12 cellular contexts compared by ENCODE assay signal in genomic region chr1:30750751-30751291, GRCh38. TPM values are rescaled to one million over a fixed set of nuclear protein-coding genes. Genes with fewer than 3 reads are reported as not detected.
DNase-seq lines count a peak whose midpoint lies in the region; ATAC-seq and TF ChIP-seq lines count a peak whose summit lies in the region.
"Had no signal": no experiment of that assay in that cellular context is flagged by ENCODE, and none has a peak within 500 bp of the region (broad histone marks: within the 10 kb centered on the region; RNA-seq: fewer than 3 reads in every experiment).

No MANE protein-coding gene starts in this region.

- H3K4me1 Mint-ChIP-seq in activated CD4-positive, alpha-beta memory T cell treated with anti-CD3 and anti-CD28 coated beads for 36 hours (ENCODE audit: low read depth) = peaks cover 97% of the 10 kb centered on the region

- no peaks in the 10 kb centered on the region for H3K9me3 Mint-ChIP-seq in activated CD4-positive, alpha-beta memory T cell treated with anti-CD3 and anti-CD28 coated beads for 36 hours

- DNase-seq in DMS153 treated with DMSO at 0.1 percent for 48 hours (lab: John Stamatoyannopoulos, UW; ENCODE audit: unreplicated experiment) (peak; percentile 44), mucosa of descending colon (peak in 1 of 3 donors; percentile 81), iPS-NIHi7 (ENCODE audit: extremely low spot score) (no peak)
- no peak for DNase-seq in activated CD4-positive, alpha-beta memory T cell treated with anti-CD3 and anti-CD28 coated beads for 36 hours
- no peak for DNase-seq in stimulated activated CD4-positive, alpha-beta T cell treated with anti-CD3 and anti-CD28 coated beads, Interleukin-4, amount 100 ng/mL, for 24 hours
- DNase-seq: activated gamma-delta T cell, COR-L47, NCI-H446 treated with DMSO at 0.1 percent for 48 hours, T-helper 9 cell had no signal

- H3K4me3 ChIP-seq in mucosa of descending colon = no peak overlapping the region

- intact Hi-C loops in activated CD4-positive, alpha-beta memory T cell treated with anti-CD3 and anti-CD28 coated beads for 36 hours (cut with micrococcal nuclease) = loop anchor here (10.0 kb wide), 1 partner anchor 1184 kb away; the partner anchor contains the start of gene PTP4A2
- intact Hi-C loops in mucosa of descending colon (cut with DNase I, micrococcal nuclease) = no loop called here

- H3K27me3 Mint-ChIP-seq in activated CD4-positive, alpha-beta memory T cell treated with anti-CD3 and anti-CD28 coated beads for 36 hours = no peaks in the 10 kb centered on the region

- H3K4me1 ChIP-seq in mucosa of descending colon (ENCODE audit: low read depth) = peaks cover 10% of the 10 kb centered on the region

- peak overlapping the region; percentile 96 for H3K27ac Mint-ChIP-seq in activated CD4-positive, alpha-beta memory T cell treated with anti-CD3 and anti-CD28 coated beads for 36 hours

- POLR2A ChIA-PET in activated CD4-positive, alpha-beta memory T cell treated with anti-CD3 and anti-CD28 coated beads for 36 hours (lab: Charles Lee) = interaction anchor here (1.3 to 2.3 kb wide), 2 partner anchors 10 to 22 kb away, joined by 3 to 5 read pairs; no protein-coding TSS in a partner anchor

- peaks cover 29% of the 10 kb centered on the region for H3K36me3 Mint-ChIP-seq in activated CD4-positive, alpha-beta memory T cell treated with anti-CD3 and anti-CD28 coated beads for 36 hours

- TF ChIP-seq CTCF in mucosa of descending colon (IDR thresholded peaks at IDR 0.05) = no peak

- H3K36me3 ChIP-seq in mucosa of descending colon (ENCODE audit: low read depth) = no peaks in the 10 kb centered on the region

- H3K9me3 ChIP-seq in mucosa of descending colon = no peaks in the 10 kb centered on the region

- ATAC-seq in GM21786 (IDR thresholded peaks at IDR 0.05; ENCODE audit: unreplicated experiment) = peak; percentile 13
- peak; percentile 18 for ATAC-seq in mucosa of descending colon
- ATAC-seq in HG03460 (IDR thresholded peaks at IDR 0.05; ENCODE audit: unreplicated experiment) = no peak
- ATAC-seq in GM19463 (IDR thresholded peaks at IDR 0.05; ENCODE audit: unreplicated experiment) = no peak

- CTCF ChIA-PET in activated CD4-positive, alpha-beta memory T cell treated with anti-CD3 and anti-CD28 coated beads for 36 hours (lab: Charles Lee) = interaction anchor here (1.1 to 4.2 kb wide), 2 partner anchors 29 to 32 kb away, joined by 5 to 31 read pairs; no protein-coding TSS in a partner anchor

- peak overlapping the region; percentile 68 for H3K4me3 Mint-ChIP-seq in activated CD4-positive, alpha-beta memory T cell treated with anti-CD3 and anti-CD28 coated beads for 36 hours

RNA-seq across cellular contexts. Expression of gene LAPTM5, which starts 6.8 kb away (rescaled TPM):
- total RNA-seq in activated CD4-positive, alpha-beta memory T cell treated with anti-CD3 and anti-CD28 coated beads for 36 hours = 100 to 1,000 TPM; 190 to 196 TPM
- 10 to 100 TPM; 24.1 to 71.1 (median 48.1) TPM for total RNA-seq in mucosa of descending colon

RNA-seq across cellular contexts. Expression of gene MATN1, which starts 27.4 kb away (rescaled TPM):
- under 1 TPM in 1 of 2 experiments, not detected in 1; 0.34 TPM for total RNA-seq in activated CD4-positive, alpha-beta memory T cell treated with anti-CD3 and anti-CD28 coated beads for 36 hours
- total RNA-seq in mucosa of descending colon = under 1 TPM in 1 of 3 donors, not detected in 2; 0.22 TPM

Comparison
In these comparisons a context has a peak if more than half of its experiments do, and no peak if none do; other contexts are left out.
1. ATAC-seq: peak in GM21786 (single experiment) and mucosa of descending colon (single experiment); none in HG03460 (single experiment) and GM19463 (single experiment).